In genomic region chr7:24401628-24402593, GRCh38 we compare ENCODE assay signal across 8 cellular contexts.
DNase-seq lines count a peak whose midpoint lies in the region; ATAC-seq and TF ChIP-seq lines count a peak whose summit lies in the region.

No MANE protein-coding gene starts in this region.

- H3K36me3 ChIP-seq in HEK293 (ENCODE audit: control insufficient read depth in 2 of 2, insufficient read depth in 1 of 2, low read length in 2 of 2) (no peaks in the 10 kb centered on the region), PC-3 (ENCODE audit: low read depth, low read length) (no peaks in the 10 kb centered on the region), skeletal muscle satellite cell (ENCODE audit: insufficient read depth, low read length) (no peaks in the 10 kb centered on the region)

- DNase-seq in ELR (ENCODE audit: low read depth): peak; percentile 59
- peak; percentile 65 for DNase-seq in PC-3
- peak; percentile 58 for DNase-seq in fibroblast of pulmonary artery (ENCODE audit: low read depth)
- DNase-seq in GM19238 (ENCODE audit: insufficient read length, low spot score): no peak

- H4K20me1 ChIP-seq in PC-3 (ENCODE audit: low read length): no peaks in the 10 kb centered on the region

- no peak overlapping the region for H3K27ac ChIP-seq in HEK293 (ENCODE audit: extremely low read depth, low read depth, low read length)
- H3K27ac ChIP-seq in PC-3 (ENCODE audit: low read length): no peak overlapping the region

- POLR2A ChIA-PET in HEK293 (lab: Yijun Ruan, JAX) (no interaction called here), PC-3 (lab: Charles Lee; ENCODE audit: unreplicated experiment) (no interaction called here)

- intact Hi-C loops in PC-3 (cut with micrococcal nuclease): loop anchor here (1.0 to 5.0 kb wide), 5 partner anchors 170 to 696 kb away; partner anchors contain the start of gene PALS2

- H3K79me2 ChIP-seq in PC-3 (ENCODE audit: low read length): no peaks in the 10 kb centered on the region

- no peak for TF ChIP-seq CTCF in HEK293 (tag by site-specific recombination; IDR thresholded peaks at IDR 0.05)
- peak; percentile 68 for TF ChIP-seq CTCF in PC-3 (conservative IDR thresholded peaks at IDR 0.05; ENCODE audit: low read depth, low read length)
- peak; percentile 62 for TF ChIP-seq CTCF in fibroblast of pulmonary artery (IDR thresholded peaks at IDR 0.05; ENCODE audit: low read length, missing control alignments)

- H3K4me1 ChIP-seq in HEK293 (ENCODE audit: control insufficient read depth, insufficient read depth, low read length) (no peaks in the 10 kb centered on the region), PC-3 (ENCODE audit: insufficient read depth, low read length) (0 out of 2 replicates have a peak, but pooled peaks cover 5% of the 10 kb centered on the region), skeletal muscle satellite cell (ENCODE audit: control insufficient read depth, insufficient read depth, low read length) (no peaks in the 10 kb centered on the region)

- no peaks in the 10 kb centered on the region for H3K9me3 ChIP-seq in HEK293 (ENCODE audit: control insufficient read depth, insufficient read depth, low read depth, low read length)
- no peaks in the 10 kb centered on the region for H3K9me3 ChIP-seq in PC-3 (ENCODE audit: low read length)
- H3K9me3 ChIP-seq in skeletal muscle satellite cell (replicated peaks; ENCODE audit: low read length): no peaks in the 10 kb centered on the region

- CTCF ChIA-PET in HEK293 (lab: Yijun Ruan, JAX): interaction anchor here (0.6 to 1.0 kb wide), 4 partner anchors 51 to 1302 kb away, joined by 3 to 5 read pairs (median 3); no protein-coding TSS in a partner anchor
- CTCF ChIA-PET in PC-3 (lab: Charles Lee): no interaction called here

- H3K27me3 ChIP-seq in PC-3 (ENCODE audit: low read length) (peaks cover 9% of the 10 kb centered on the region; the same call in 1 of the 2 replicates), skeletal muscle satellite cell (ENCODE audit: control insufficient read depth, insufficient read depth, low read length) (no peaks in the 10 kb centered on the region)

- H3K4me3 ChIP-seq in HEK293 (ENCODE audit: low read depth, low read length) (no peak overlapping the region), PC-3 (ENCODE audit: low read length) (peak overlapping the region; percentile 61), fibroblast of pulmonary artery (replicated peaks; ENCODE audit: low read depth, low read length) (peak overlapping the region; percentile 41), skeletal muscle satellite cell (ENCODE audit: low read length) (peak overlapping the region; percentile 54)

- H3K9me2 ChIP-seq in PC-3 (replicated peaks; ENCODE audit: low read length): no peaks in the 10 kb centered on the region

- H3K4me2 ChIP-seq in PC-3 (ENCODE audit: low read length) (peak overlapping the region; percentile 81), skeletal muscle satellite cell (ENCODE audit: low read length) (peak overlapping the region; percentile 70)

- ATAC-seq in PC-3 (peak; percentile 87), HG03457 (IDR thresholded peaks at IDR 0.05; ENCODE audit: unreplicated experiment) (no peak), HG02970 (IDR thresholded peaks at IDR 0.05; ENCODE audit: low FRiP score, unreplicated experiment) (no peak)

- H2AFZ ChIP-seq in PC-3 (ENCODE audit: low read length): peak overlapping the region; percentile 77

- H3K9ac ChIP-seq in PC-3 (ENCODE audit: low read length) (0 out of 2 replicates have a peak overlapping the region, but pooled peaks have one; percentile 13), skeletal muscle satellite cell (ENCODE audit: low read depth, low read length) (peak overlapping the region; percentile 14)

- no peaks in the 10 kb centered on the region for H3F3A ChIP-seq in PC-3 (ENCODE audit: low read length, unreplicated experiment)

- BruUV-seq in PC-3 (replicated peaks; lab: Mats Ljungman, UMichigan): no TSS peak

TF ChIP-seq in HEK293, 187 proteins besides CTCF, POLR2A, EP300 and RAD21:
- TF ChIP-seq ZFP69B (tag by site-specific recombination; IDR thresholded peaks at IDR 0.05) (no peak), ZNF654 (tag by site-specific recombination; IDR thresholded peaks at IDR 0.05; ENCODE audit: low read depth) (peak; percentile 51)
- TF ChIP-seq, protein P1, sequence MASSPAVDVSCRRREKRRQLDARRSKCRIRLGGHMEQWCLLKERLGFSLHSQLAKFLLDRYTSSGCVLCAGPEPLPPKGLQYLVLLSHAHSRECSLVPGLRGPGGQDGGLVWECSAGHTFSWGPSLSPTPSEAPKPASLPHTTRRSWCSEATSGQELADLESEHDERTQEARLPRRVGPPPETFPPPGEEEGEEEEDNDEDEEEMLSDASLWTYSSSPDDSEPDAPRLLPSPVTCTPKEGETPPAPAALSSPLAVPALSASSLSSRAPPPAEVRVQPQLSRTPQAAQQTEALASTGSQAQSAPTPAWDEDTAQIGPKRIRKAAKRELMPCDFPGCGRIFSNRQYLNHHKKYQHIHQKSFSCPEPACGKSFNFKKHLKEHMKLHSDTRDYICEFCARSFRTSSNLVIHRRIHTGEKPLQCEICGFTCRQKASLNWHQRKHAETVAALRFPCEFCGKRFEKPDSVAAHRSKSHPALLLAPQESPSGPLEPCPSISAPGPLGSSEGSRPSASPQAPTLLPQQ (tag by site-specific recombination; IDR thresholded peaks at IDR 0.05): no peak
